ENCODE assay signal across 12 cellular contexts in genomic region chr1:22044690-22045420, GRCh38. TPM values are rescaled to one million over a fixed set of nuclear protein-coding genes. Genes with fewer than 3 reads are reported as not detected.
DNase-seq lines count a peak whose midpoint lies in the region; ATAC-seq, FAIRE-seq and TF ChIP-seq lines count a peak whose summit lies in the region.
"Had no signal": no experiment of that assay in that cellular context is flagged by ENCODE, and none has a peak within 500 bp of the region (broad histone marks: within the 10 kb centered on the region; RNA-seq: fewer than 3 reads in every experiment).

No MANE protein-coding gene starts in this region.

- no peak for FAIRE-seq in GM12891 (lab: Jason Lieb, UNC)

- no peak overlapping the region for H3K4me3 ChIP-seq in GM12865 (ENCODE audit: low read depth, low read length)

- DNase-seq in GM12865 (ENCODE audit: low read depth) (peak; percentile 34), NCI-H2171 treated with DMSO at 0.1 percent for 48 hours (lab: John Stamatoyannopoulos, UW) (peak; percentile 72), chondrocyte (ENCODE audit: low spot score) (no peak), progenitor cell of endocrine pancreas (ENCODE audit: low spot score, unreplicated experiment) (no peak), Right ventricle myocardium superior (no peak), GM12891 (ENCODE audit: insufficient read length, low spot score) (no peak)
- DNase-seq: NCI-H1436, substantia nigra had no signal

- H3K36me3 Mint-ChIP-seq in chondrocyte (ENCODE audit: low read depth) (no peaks in the 10 kb centered on the region), progenitor cell of endocrine pancreas (ENCODE audit: insufficient read depth) (peaks cover 3% of the 10 kb centered on the region)

- peak overlapping the region; percentile 90 for H3K27ac Mint-ChIP-seq in chondrocyte (ENCODE audit: unreplicated experiment)
- H3K27ac Mint-ChIP-seq in progenitor cell of endocrine pancreas = peak overlapping the region; percentile 12
- H3K27ac Mint-ChIP-seq: T-helper 1 cell treated with Interleukin-12 subunit alpha and Interleukin-12 subunit beta and Interleukin-4 antibody, amounts not matched to agents 30 μg/mL and 1 μg/mL, for 36 hours had no signal

- no peak for TF ChIP-seq POLR2A in GM12891 (IDR thresholded peaks at IDR 0.05; ENCODE audit: low read depth, low read length)

- H3K4me3 Mint-ChIP-seq in chondrocyte (ENCODE audit: unreplicated experiment) = no peak overlapping the region
- H3K4me3 Mint-ChIP-seq in progenitor cell of endocrine pancreas (ENCODE audit: low read depth) = no peak overlapping the region
- H3K4me3 Mint-ChIP-seq: T-helper 1 cell treated with Interleukin-12 subunit alpha and Interleukin-12 subunit beta and Interleukin-4 antibody, amounts not matched to agents 30 μg/mL and 1 μg/mL, for 36 hours had no signal

- intact Hi-C loops in Right ventricle myocardium superior (cut with DNase I) = no loop called here

- H3K9me3 Mint-ChIP-seq in chondrocyte (ENCODE audit: low read depth) (peaks cover 4% of the 10 kb centered on the region), progenitor cell of endocrine pancreas (ENCODE audit: low read depth) (peaks cover 4% of the 10 kb centered on the region)

- H3K4me1 Mint-ChIP-seq in chondrocyte (ENCODE audit: low read depth) = peaks cover 20% of the 10 kb centered on the region
- H3K4me1 Mint-ChIP-seq in progenitor cell of endocrine pancreas (ENCODE audit: low read depth) = peaks cover 25% of the 10 kb centered on the region

- H3K27me3 Mint-ChIP-seq in chondrocyte (ENCODE audit: low read depth) = no peaks in the 10 kb centered on the region
- no peaks in the 10 kb centered on the region for H3K27me3 Mint-ChIP-seq in progenitor cell of endocrine pancreas

- TF ChIP-seq CTCF in GM12865 (IDR thresholded peaks at IDR 0.05; ENCODE audit: insufficient read depth, low read depth, low read length, missing control alignments) (no peak), chondrocyte (IDR thresholded peaks at IDR 0.05) (no peak), progenitor cell of endocrine pancreas (IDR thresholded peaks at IDR 0.05; ENCODE audit: unreplicated experiment) (no peak)

- no peak for ATAC-seq in activated CD4-positive, CD25-positive, alpha-beta regulatory T cell treated with anti-CD3 and anti-CD28 coated beads, Interleukin-2, amount 50 U/mL, for 24 hours
- ATAC-seq in Right ventricle myocardium superior (ENCODE audit: poor library complexity) = no peak
- ATAC-seq: activated naive CD4-positive, alpha-beta T cell treated with anti-CD3 and anti-CD28 coated beads, Interleukin-2, amount 50 U/mL, for 72 hours had no signal

TF ChIP-seq in GM12891, 5 proteins besides CTCF, POLR2A, EP300 and RAD21:
- TF ChIP-seq PAX5 (IDR thresholded peaks at IDR 0.05; ENCODE audit: insufficient read depth, low read length, severe bottlenecking) (no peak), SPI1 (IDR thresholded peaks at IDR 0.05; ENCODE audit: low read depth, low read length) (no peak), POU2F2 (IDR thresholded peaks at IDR 0.05; ENCODE audit: low read depth, low read length) (no peak), TAF1 (IDR thresholded peaks at IDR 0.05; ENCODE audit: low read depth, low read length) (no peak), POLR2AphosphoS5 (IDR thresholded peaks at IDR 0.05; ENCODE audit: low read depth, low read length) (no peak)

RNA-seq across cellular contexts. Expression of gene CDC42, which starts 7.7 kb away (rescaled TPM):
- total RNA-seq in chondrocyte (250 to 272 TPM (median 259 TPM) in 3 replicates), progenitor cell of endocrine pancreas (287 and 288 TPM in 2 replicates), Right ventricle myocardium superior (137 TPM)
- 265 TPM for polyA plus RNA-seq in GM12891 (2012; ENCODE audit: low read depth, missing spikeins)

RNA-seq across cellular contexts. Expression of gene CELA3A, which starts 43.4 kb away (rescaled TPM):
- total RNA-seq in chondrocyte = not detected in 3 replicates
- total RNA-seq in progenitor cell of endocrine pancreas = 1.5 and 3.1 TPM in 2 replicates
- total RNA-seq in Right ventricle myocardium superior = not detected
- not detected for polyA plus RNA-seq in GM12891 (2012; ENCODE audit: low read depth, missing spikeins)
- total RNA-seq: activated naive CD4-positive, alpha-beta T cell treated with anti-CD3 and anti-CD28 coated beads, Interleukin-2, amount 50 U/mL, for 72 hours; renal cortical epithelial cell had no signal

Comparison
In these comparisons a context has a peak if more than half of its experiments do, and no peak if none do; other contexts are left out.
1. DNase-seq: peak in GM12865 (single experiment) and NCI-H2171 treated with DMSO at 0.1 percent for 48 hours (single experiment); none in chondrocyte (single experiment), progenitor cell of endocrine pancreas (single experiment), Right ventricle myocardium superior (single experiment) and GM12891 (single experiment).